Comparison of ENCODE assay signal across 1 cellular context in the genomic region with DNA sequence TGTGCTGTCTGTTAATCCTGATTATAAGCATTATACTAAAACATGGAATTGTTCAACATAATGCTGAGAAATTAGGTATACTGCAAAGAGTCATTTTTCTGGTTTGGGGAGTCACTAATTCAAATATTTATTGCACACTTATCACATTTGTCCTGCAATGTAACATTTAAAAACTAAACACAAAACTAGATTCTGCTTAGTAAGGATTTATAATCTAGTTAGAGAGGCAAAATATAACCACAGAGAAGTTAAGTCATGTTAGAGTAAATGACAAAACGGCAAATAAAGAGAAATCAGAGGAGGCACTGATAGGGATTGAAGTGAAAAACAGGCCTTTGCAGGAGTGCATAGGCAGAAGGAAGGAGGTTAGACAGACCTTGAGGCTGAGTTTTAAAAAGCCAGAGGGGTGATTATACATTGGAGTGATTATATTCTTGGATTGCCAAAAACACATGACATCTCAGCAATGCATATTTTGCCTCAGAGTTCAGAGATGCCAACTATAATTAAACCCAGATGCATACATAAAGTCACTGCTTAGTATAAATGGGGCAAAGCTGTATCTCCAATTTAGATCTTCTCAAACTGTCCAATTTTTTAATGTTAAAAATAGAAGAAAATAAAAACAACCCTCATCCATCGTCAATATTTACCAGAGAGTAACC.
TF ChIP-seq lines count a peak whose summit lies in the region.

No MANE protein-coding gene starts in this region.

TF ChIP-seq in SK-N-SH, 30 proteins besides CTCF, POLR2A, EP300 and RAD21:
- TF ChIP-seq MAX (IDR thresholded peaks at IDR 0.05; ENCODE audit: low read depth) (no peak), ZBTB33 (IDR thresholded peaks at IDR 0.05; ENCODE audit: borderline replicate concordance, low read depth) (no peak), YY1 (IDR thresholded peaks at IDR 0.05; ENCODE audit: low read depth) (no peak), TCF12 (IDR thresholded peaks at IDR 0.05) (peak; percentile 95), FOSL2 (IDR thresholded peaks at IDR 0.05; ENCODE audit: borderline replicate concordance, low read depth) (0 out of 2 replicates have a peak, but pooled peaks have one; percentile 33), MXI1 (IDR thresholded peaks at IDR 0.05; ENCODE audit: low read depth, low read length) (no peak), RCOR1 (IDR thresholded peaks at IDR 0.05; ENCODE audit: low read length) (peak; percentile 79), EZH2phosphoT487 (IDR thresholded peaks at IDR 0.05; ENCODE audit: borderline replicate concordance, low read depth) (no peak), RXRA (IDR thresholded peaks at IDR 0.05; ENCODE audit: borderline replicate concordance, low read depth) (peak; percentile 54; the same call in 1 of the 2 replicates), FOXM1 (IDR thresholded peaks at IDR 0.05; ENCODE audit: low read depth) (no peak), ELF1 (IDR thresholded peaks at IDR 0.05) (no peak), USF2 (IDR thresholded peaks at IDR 0.05; ENCODE audit: borderline replicate concordance, low read depth, low read length) (no peak), IRF3 (IDR thresholded peaks at IDR 0.05; ENCODE audit: low read depth, low read length) (no peak), SMC3 (IDR thresholded peaks at IDR 0.05; ENCODE audit: low read depth, low read length) (no peak), MEF2A (IDR thresholded peaks at IDR 0.05; ENCODE audit: borderline replicate concordance, low read depth) (no peak), POLR2AphosphoS5 (IDR thresholded peaks at IDR 0.05; ENCODE audit: low read depth, low read length) (peak; percentile 41; the same call in 1 of the 2 replicates), GATA2 (CRISPR knock-in tag; IDR thresholded peaks at IDR 0.05) (no peak), JUND (IDR thresholded peaks at IDR 0.05) (0 out of 2 replicates have a peak, but pooled peaks have one; percentile 30), USF1 (IDR thresholded peaks at IDR 0.05; ENCODE audit: borderline replicate concordance, low read depth) (no peak), TEAD4 (IDR thresholded peaks at IDR 0.05; ENCODE audit: borderline replicate concordance, insufficient read depth) (peak; percentile 54; the same call in 1 of the 2 replicates), CHD2 (IDR thresholded peaks at IDR 0.05; ENCODE audit: low read length, partially characterized antibody) (peak; percentile 27), FOXJ3 (CRISPR knock-in tag; IDR thresholded peaks at IDR 0.05) (no peak), NFIC (IDR thresholded peaks at IDR 0.05; ENCODE audit: borderline replicate concordance) (peak; percentile 59), TAF1 (IDR thresholded peaks at IDR 0.05; ENCODE audit: borderline replicate concordance, low read depth, low read length) (no peak), NRF1 (IDR thresholded peaks at IDR 0.05; ENCODE audit: low read depth, low read length) (no peak), RFX5 (IDR thresholded peaks at IDR 0.05; ENCODE audit: low read length) (no peak)
- TF ChIP-seq, protein P1, sequence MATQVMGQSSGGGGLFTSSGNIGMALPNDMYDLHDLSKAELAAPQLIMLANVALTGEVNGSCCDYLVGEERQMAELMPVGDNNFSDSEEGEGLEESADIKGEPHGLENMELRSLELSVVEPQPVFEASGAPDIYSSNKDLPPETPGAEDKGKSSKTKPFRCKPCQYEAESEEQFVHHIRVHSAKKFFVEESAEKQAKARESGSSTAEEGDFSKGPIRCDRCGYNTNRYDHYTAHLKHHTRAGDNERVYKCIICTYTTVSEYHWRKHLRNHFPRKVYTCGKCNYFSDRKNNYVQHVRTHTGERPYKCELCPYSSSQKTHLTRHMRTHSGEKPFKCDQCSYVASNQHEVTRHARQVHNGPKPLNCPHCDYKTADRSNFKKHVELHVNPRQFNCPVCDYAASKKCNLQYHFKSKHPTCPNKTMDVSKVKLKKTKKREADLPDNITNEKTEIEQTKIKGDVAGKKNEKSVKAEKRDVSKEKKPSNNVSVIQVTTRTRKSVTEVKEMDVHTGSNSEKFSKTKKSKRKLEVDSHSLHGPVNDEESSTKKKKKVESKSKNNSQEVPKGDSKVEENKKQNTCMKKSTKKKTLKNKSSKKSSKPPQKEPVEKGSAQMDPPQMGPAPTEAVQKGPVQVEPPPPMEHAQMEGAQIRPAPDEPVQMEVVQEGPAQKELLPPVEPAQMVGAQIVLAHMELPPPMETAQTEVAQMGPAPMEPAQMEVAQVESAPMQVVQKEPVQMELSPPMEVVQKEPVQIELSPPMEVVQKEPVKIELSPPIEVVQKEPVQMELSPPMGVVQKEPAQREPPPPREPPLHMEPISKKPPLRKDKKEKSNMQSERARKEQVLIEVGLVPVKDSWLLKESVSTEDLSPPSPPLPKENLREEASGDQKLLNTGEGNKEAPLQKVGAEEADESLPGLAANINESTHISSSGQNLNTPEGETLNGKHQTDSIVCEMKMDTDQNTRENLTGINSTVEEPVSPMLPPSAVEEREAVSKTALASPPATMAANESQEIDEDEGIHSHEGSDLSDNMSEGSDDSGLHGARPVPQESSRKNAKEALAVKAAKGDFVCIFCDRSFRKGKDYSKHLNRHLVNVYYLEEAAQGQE (IDR thresholded peaks at IDR 0.05; ENCODE audit: low read depth, low read length) = no peak
- TF ChIP-seq, protein P2, sequence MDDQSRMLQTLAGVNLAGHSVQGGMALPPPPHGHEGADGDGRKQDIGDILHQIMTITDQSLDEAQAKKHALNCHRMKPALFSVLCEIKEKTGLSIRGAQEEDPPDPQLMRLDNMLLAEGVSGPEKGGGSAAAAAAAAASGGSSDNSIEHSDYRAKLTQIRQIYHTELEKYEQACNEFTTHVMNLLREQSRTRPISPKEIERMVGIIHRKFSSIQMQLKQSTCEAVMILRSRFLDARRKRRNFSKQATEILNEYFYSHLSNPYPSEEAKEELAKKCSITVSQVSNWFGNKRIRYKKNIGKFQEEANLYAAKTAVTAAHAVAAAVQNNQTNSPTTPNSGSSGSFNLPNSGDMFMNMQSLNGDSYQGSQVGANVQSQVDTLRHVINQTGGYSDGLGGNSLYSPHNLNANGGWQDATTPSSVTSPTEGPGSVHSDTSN (IDR thresholded peaks at IDR 0.05) = peak; percentile 72
